Comparison of ENCODE assay signal across 20 cellular contexts in the genomic region with DNA sequence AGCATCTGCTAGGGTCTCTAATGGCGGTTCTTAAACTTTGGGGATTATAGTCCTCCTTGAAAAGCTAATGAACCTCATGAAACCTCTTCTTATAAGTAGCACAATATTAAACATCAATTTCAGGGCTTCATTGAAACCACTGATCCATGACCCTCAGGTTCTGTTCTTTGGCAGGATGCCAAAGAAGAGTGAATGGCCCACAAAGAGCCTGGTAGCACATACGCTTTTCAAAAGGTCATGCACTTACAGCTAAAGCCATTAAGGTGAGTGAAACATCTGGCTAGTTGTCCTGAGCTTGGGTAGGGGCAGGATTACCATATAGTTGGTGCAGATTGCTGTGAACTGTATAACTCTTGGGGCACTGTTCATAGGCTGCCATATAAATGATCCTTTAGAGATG. TPM values are rescaled to one million over a fixed set of nuclear protein-coding genes. Genes with fewer than 3 reads are reported as not detected.
DNase-seq lines count a peak whose midpoint lies in the region; ATAC-seq and TF ChIP-seq lines count a peak whose summit lies in the region.
"Had no signal": no experiment of that assay in that cellular context is flagged by ENCODE, and none has a peak within 500 bp of the region (broad histone marks: within the 10 kb centered on the region; RNA-seq: fewer than 3 reads in every experiment).

No MANE protein-coding gene starts in this region.

- H3K27me3 Mint-ChIP-seq in activated CD8-positive, alpha-beta memory T cell treated with anti-CD3 and anti-CD28 coated beads, Interleukin-2, amount 10 ng/mL, durations not matched to agents 7 days and 5 days = no peaks in the 10 kb centered on the region
- H3K27me3 Mint-ChIP-seq: CD4-positive, CD25-positive, alpha-beta regulatory T cell; natural killer cell treated with Interleukin-12 subunit alpha and Interleukin-12 subunit beta and Interleukin-15 and Interleukin-18, amount 100 ng/mL, for 72 hours had no signal

- ATAC-seq in activated CD8-positive, alpha-beta memory T cell treated with anti-CD3 and anti-CD28 coated beads, Interleukin-2, amount 10 ng/mL, durations not matched to agents 7 days and 5 days = peak; percentile 23
- ATAC-seq in left ventricle myocardium superior = no peak
- ATAC-seq: natural killer cell treated with Interleukin-12 subunit alpha and Interleukin-12 subunit beta and Interleukin-15 and Interleukin-18, amount 100 ng/mL, for 72 hours had no signal

- peaks cover 21% of the 10 kb centered on the region for H3K4me1 Mint-ChIP-seq in activated CD8-positive, alpha-beta memory T cell treated with anti-CD3 and anti-CD28 coated beads, Interleukin-2, amount 10 ng/mL, durations not matched to agents 7 days and 5 days

- CTCF ChIA-PET in activated CD8-positive, alpha-beta memory T cell treated with anti-CD3 and anti-CD28 coated beads, Interleukin-2, amount 10 ng/mL, durations not matched to agents 7 days and 5 days (lab: Charles Lee) = interaction anchor here (1.0 to 1.7 kb wide), 4 partner anchors 50 to 249 kb away, joined by 3 to 9 read pairs (median 3); no protein-coding TSS in a partner anchor
- CTCF ChIA-PET in GM10248 (lab: Yijun Ruan, JAX) = interaction anchor here (1.5 to 4.1 kb wide), 6 partner anchors 9 to 249 kb away, joined by 4 to 30 read pairs (median 6); no protein-coding TSS in a partner anchor

- H3K9me3 Mint-ChIP-seq in activated CD8-positive, alpha-beta memory T cell treated with anti-CD3 and anti-CD28 coated beads, Interleukin-2, amount 10 ng/mL, durations not matched to agents 7 days and 5 days (ENCODE audit: low read depth) = no peaks in the 10 kb centered on the region
- H3K9me3 Mint-ChIP-seq: CD4-positive, CD25-positive, alpha-beta regulatory T cell; natural killer cell treated with Interleukin-12 subunit alpha and Interleukin-12 subunit beta and Interleukin-15 and Interleukin-18, amount 100 ng/mL, for 72 hours had no signal

- POLR2A ChIA-PET in GM10248 (lab: Yijun Ruan, JAX) = no interaction called here

- DNase-seq in activated CD8-positive, alpha-beta memory T cell treated with anti-CD3 and anti-CD28 coated beads, Interleukin-2, amount 10 ng/mL, durations not matched to agents 7 days and 5 days = no peak
- DNase-seq in activated CD8-positive, alpha-beta memory T cell treated with anti-CD3 and anti-CD28 coated beads, Interleukin-2, amount 50 U/mL, for 4 hours = no peak
- DNase-seq in NCI-H1105 (lab: John Stamatoyannopoulos, UW) = peak; percentile 80
- peak; percentile 96 to 98 for DNase-seq in NCI-H524 (lab: John Stamatoyannopoulos, UW)
- DNase-seq in renal cortical epithelial cell (ENCODE audit: low read depth) = peak; percentile 12
- DNase-seq in GM10248 (ENCODE audit: extremely low spot score) = no peak
- no peak for DNase-seq in cerebellum (ENCODE audit: low spot score)
- no peak for DNase-seq in left ventricle myocardium superior
- DNase-seq: activated CD4-positive, alpha-beta T cell treated with anti-CD3 and anti-CD28 coated beads for 48 hours; activated effector memory CD4-positive, alpha-beta T cell treated with anti-CD3 and anti-CD28 coated beads, Interleukin-2, amount 50 U/mL, for 16 hours; adrenal gland; CD4-positive, CD25-positive, alpha-beta regulatory T cell; EL; foreskin fibroblast; kidney; mesendoderm; NCI-H2081 treated with DMSO at 0.1 percent for 48 hours; stimulated activated naive CD4-positive, alpha-beta T cell; T-helper 1 cell had no signal

- TF ChIP-seq CTCF in GM10248 (IDR thresholded peaks at IDR 0.05; ENCODE audit: control extremely low read depth, extremely low read depth, low read depth, missing control alignments) = no peak

- intact Hi-C loops in left ventricle myocardium superior (cut with micrococcal nuclease) = no loop called here

- H3K36me3 Mint-ChIP-seq in activated CD8-positive, alpha-beta memory T cell treated with anti-CD3 and anti-CD28 coated beads, Interleukin-2, amount 10 ng/mL, durations not matched to agents 7 days and 5 days = peaks cover 14% of the 10 kb centered on the region

- no peak overlapping the region for H3K27ac Mint-ChIP-seq in activated CD8-positive, alpha-beta memory T cell treated with anti-CD3 and anti-CD28 coated beads, Interleukin-2, amount 10 ng/mL, durations not matched to agents 7 days and 5 days
- H3K27ac Mint-ChIP-seq: CD4-positive, CD25-positive, alpha-beta regulatory T cell; natural killer cell treated with Interleukin-12 subunit alpha and Interleukin-12 subunit beta and Interleukin-15 and Interleukin-18, amount 100 ng/mL, for 72 hours had no signal

- no peak overlapping the region for H3K4me3 Mint-ChIP-seq in activated CD8-positive, alpha-beta memory T cell treated with anti-CD3 and anti-CD28 coated beads, Interleukin-2, amount 10 ng/mL, durations not matched to agents 7 days and 5 days
- H3K4me3 Mint-ChIP-seq: CD4-positive, CD25-positive, alpha-beta regulatory T cell; natural killer cell treated with Interleukin-12 subunit alpha and Interleukin-12 subunit beta and Interleukin-15 and Interleukin-18, amount 100 ng/mL, for 72 hours had no signal

RNA-seq across cellular contexts. Expression of gene MDM4, which starts 42.3 kb away (rescaled TPM):
- total RNA-seq in activated CD8-positive, alpha-beta memory T cell treated with anti-CD3 and anti-CD28 coated beads, Interleukin-2, amount 10 ng/mL, durations not matched to agents 7 days and 5 days = 10 to 100 TPM; 74.7 to 100.0 TPM
- total RNA-seq in renal cortical epithelial cell (13.7 and 44.5 TPM in 2 replicates), cerebellum (116 TPM), left ventricle myocardium superior (30.1 TPM)

Comparison
In these comparisons a context has a peak if more than half of its experiments do, and no peak if none do; other contexts are left out.
1. DNase-seq: peak in NCI-H1105 (single experiment), NCI-H524 (2 of 2) and renal cortical epithelial cell (single experiment); none in activated CD8-positive, alpha-beta memory T cell treated with anti-CD3 and anti-CD28 coated beads, Interleukin-2, amount 10 ng/mL, durations not matched to agents 7 days and 5 days (single experiment), activated CD8-positive, alpha-beta memory T cell treated with anti-CD3 and anti-CD28 coated beads, Interleukin-2, amount 50 U/mL, for 4 hours (single experiment), GM10248 (single experiment), cerebellum (single experiment) and left ventricle myocardium superior (single experiment).